1 cellular context compared by ENCODE assay signal in the genomic region with DNA sequence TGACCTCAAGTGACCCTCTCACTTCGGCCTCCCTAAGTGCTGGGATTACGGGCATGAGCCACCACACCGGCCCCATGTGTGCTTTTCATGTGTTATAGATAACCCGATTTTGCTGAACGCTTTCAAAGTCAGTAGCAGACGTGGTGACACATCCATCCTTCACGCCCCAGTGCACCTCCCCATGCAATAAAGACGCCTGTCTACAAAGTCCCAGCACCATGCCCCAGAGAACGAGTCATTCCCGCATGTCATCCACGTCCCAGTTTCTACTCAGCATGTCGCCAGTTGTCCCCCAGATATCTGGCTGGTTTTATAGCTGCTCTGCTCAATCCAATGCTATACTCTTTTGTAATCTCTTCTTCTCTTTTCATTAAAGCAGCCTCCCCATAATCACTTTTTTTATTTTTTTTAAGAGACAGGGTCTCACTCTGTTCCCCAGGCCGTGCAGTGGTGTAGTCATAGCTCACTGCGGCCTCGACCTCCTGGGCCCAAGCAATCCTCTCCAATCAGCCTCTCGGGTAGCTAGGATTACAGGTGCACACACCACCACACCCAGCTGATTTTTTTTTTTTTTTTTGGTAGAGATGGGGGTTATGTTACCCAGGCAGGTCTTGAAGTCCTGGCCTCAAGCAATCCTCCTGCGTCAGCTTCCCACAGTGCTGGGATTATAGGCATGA.
TF ChIP-seq lines count a peak whose summit lies in the region.

No MANE protein-coding gene starts in this region.

TF ChIP-seq in HEK293, 187 proteins besides CTCF, POLR2A, EP300 and RAD21 (continued from another document):
- TF ChIP-seq ZBTB17 (tag by site-specific recombination; IDR thresholded peaks at IDR 0.05), result 0 out of 2 replicates have a peak, but pooled peaks have one; percentile 50
- TF ChIP-seq, protein P1, sequence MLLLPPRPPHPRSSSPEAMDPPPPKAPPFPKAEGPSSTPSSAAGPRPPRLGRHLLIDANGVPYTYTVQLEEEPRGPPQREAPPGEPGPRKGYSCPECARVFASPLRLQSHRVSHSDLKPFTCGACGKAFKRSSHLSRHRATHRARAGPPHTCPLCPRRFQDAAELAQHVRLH (tag by site-specific recombination; IDR thresholded peaks at IDR 0.05), result peak; percentile 5; the same call in 1 of the 2 replicates
- TF ChIP-seq ZIC2 (tag by site-specific recombination; IDR thresholded peaks at IDR 0.05), result peak; percentile 93
- no peak for TF ChIP-seq ZNF549 (tag by site-specific recombination; IDR thresholded peaks at IDR 0.05)
